Comparison of ENCODE assay signal across 8 cellular contexts in genomic region chr17:77741109-77741508, GRCh38.
DNase-seq lines count a peak whose midpoint lies in the region; ATAC-seq and TF ChIP-seq lines count a peak whose summit lies in the region.

No MANE protein-coding gene starts in this region.

- H3K27me3 ChIP-seq in neuronal stem cell (ENCODE audit: control insufficient read depth in 3 of 3, insufficient read depth in 3 of 3, low read depth in 1 of 3, low read length in 3 of 3): peaks cover 0 to 11% (median 0%) of the 10 kb centered on the region in 3 experiments

- in situ Hi-C loops in astrocyte of the spinal cord (cut with HindIII; ENCODE audit: low sequenced_read_pairs): no loop called here

- H3K36me3 ChIP-seq in neuronal stem cell (replicated peaks in 1 of 2; ENCODE audit: control insufficient read depth in 2 of 2, insufficient read depth in 2 of 2, low read length in 2 of 2): no peaks in the 10 kb centered on the region

- peak; percentile 6 for DNase-seq in ELR (ENCODE audit: low read depth)
- peak; percentile 42 for DNase-seq in OCI-M1 (lab: John Stamatoyannopoulos, UW)
- DNase-seq in astrocyte of the spinal cord (ENCODE audit: low read depth, low spot score): no peak
- no peak for DNase-seq in neuronal stem cell (ENCODE audit: low spot score)
- no peak for DNase-seq in NCI-H2171 (lab: John Stamatoyannopoulos, UW)

- H3K4ac ChIP-seq in neuronal stem cell (ENCODE audit: low read length): no peak overlapping the region

- H3K4me1 ChIP-seq in neuronal stem cell (ENCODE audit: control insufficient read depth in 2 of 2, insufficient read depth in 1 of 2, low read depth in 1 of 2, low read length in 2 of 2): peaks cover 0 to 34% of the 10 kb centered on the region in 2 donors

- H2AK5ac ChIP-seq in neuronal stem cell (ENCODE audit: low read depth, low read length): peak overlapping the region; percentile 30

- H3K4me3 ChIP-seq in astrocyte of the spinal cord (ENCODE audit: low read depth, low read length): no peak overlapping the region
- no peak overlapping the region for H3K4me3 ChIP-seq in neuronal stem cell (ENCODE audit: low read length in 2 of 2)

- H3K79me1 ChIP-seq in neuronal stem cell (ENCODE audit: low read depth, low read length): no peaks in the 10 kb centered on the region

- no peak overlapping the region for H4K91ac ChIP-seq in neuronal stem cell (ENCODE audit: low read depth, low read length, poor library complexity)

- H2BK120ac ChIP-seq in neuronal stem cell (ENCODE audit: low read depth, low read length): no peak overlapping the region

- no peak overlapping the region for H2AFZ ChIP-seq in neuronal stem cell (ENCODE audit: low read length)

- WGBS in neuronal stem cell (ENCODE audit: extremely low coverage in 2 of 2, insufficient read length in 2 of 2, insufficient replicate concordance in 1 of 2), 2 donors: no CpG with 5 or more reads among the region's 8 CpGs

- H3K14ac ChIP-seq in neuronal stem cell (ENCODE audit: low read length): no peak overlapping the region

- H2BK15ac ChIP-seq in neuronal stem cell (ENCODE audit: low read length): no peak overlapping the region

- H4K8ac ChIP-seq in neuronal stem cell (ENCODE audit: low read depth, low read length): no peak overlapping the region

- no peak overlapping the region for H3K23ac ChIP-seq in neuronal stem cell (ENCODE audit: low read depth, low read length, poor library complexity)

- H3K9me3 ChIP-seq in neuronal stem cell (replicated peaks in 1 of 2; ENCODE audit: control insufficient read depth in 2 of 2, insufficient read depth in 1 of 2, low read depth in 1 of 2, low read length in 2 of 2): peaks cover 4 to 11% of the 10 kb centered on the region in 2 donors

- H3K18ac ChIP-seq in neuronal stem cell (ENCODE audit: low read length): no peak overlapping the region

- H3K4me2 ChIP-seq in neuronal stem cell (ENCODE audit: insufficient read depth, low read length, poor library complexity, severe bottlenecking): no peak overlapping the region

- H2BK12ac ChIP-seq in neuronal stem cell (ENCODE audit: low read length): no peak overlapping the region

- H3K27ac ChIP-seq in neuronal stem cell (replicated peaks; ENCODE audit: low read length): no peak overlapping the region

- H2BK5ac ChIP-seq in neuronal stem cell (ENCODE audit: low read length): no peak overlapping the region

- TF ChIP-seq CTCF in astrocyte of the spinal cord (IDR thresholded peaks at IDR 0.05; ENCODE audit: low read depth, low read length): peak; percentile 29

- no peak overlapping the region for H3K9ac ChIP-seq in neuronal stem cell (ENCODE audit: low read depth, low read length, poor library complexity)

- no peak for ATAC-seq in GM19455 (IDR thresholded peaks at IDR 0.05; ENCODE audit: unreplicated experiment)
- no peak for ATAC-seq in HG03565 (IDR thresholded peaks at IDR 0.05; ENCODE audit: unreplicated experiment)
- ATAC-seq in GM18519 (IDR thresholded peaks at IDR 0.05; ENCODE audit: low FRiP score, unreplicated experiment): no peak

Comparison
In these comparisons a context has a peak if more than half of its experiments do, and no peak if none do; other contexts are left out.
1. DNase-seq: peak in ELR (single experiment) and OCI-M1 (single experiment); none in astrocyte of the spinal cord (single experiment), neuronal stem cell (single experiment) and NCI-H2171 (single experiment).